In the genomic region with DNA sequence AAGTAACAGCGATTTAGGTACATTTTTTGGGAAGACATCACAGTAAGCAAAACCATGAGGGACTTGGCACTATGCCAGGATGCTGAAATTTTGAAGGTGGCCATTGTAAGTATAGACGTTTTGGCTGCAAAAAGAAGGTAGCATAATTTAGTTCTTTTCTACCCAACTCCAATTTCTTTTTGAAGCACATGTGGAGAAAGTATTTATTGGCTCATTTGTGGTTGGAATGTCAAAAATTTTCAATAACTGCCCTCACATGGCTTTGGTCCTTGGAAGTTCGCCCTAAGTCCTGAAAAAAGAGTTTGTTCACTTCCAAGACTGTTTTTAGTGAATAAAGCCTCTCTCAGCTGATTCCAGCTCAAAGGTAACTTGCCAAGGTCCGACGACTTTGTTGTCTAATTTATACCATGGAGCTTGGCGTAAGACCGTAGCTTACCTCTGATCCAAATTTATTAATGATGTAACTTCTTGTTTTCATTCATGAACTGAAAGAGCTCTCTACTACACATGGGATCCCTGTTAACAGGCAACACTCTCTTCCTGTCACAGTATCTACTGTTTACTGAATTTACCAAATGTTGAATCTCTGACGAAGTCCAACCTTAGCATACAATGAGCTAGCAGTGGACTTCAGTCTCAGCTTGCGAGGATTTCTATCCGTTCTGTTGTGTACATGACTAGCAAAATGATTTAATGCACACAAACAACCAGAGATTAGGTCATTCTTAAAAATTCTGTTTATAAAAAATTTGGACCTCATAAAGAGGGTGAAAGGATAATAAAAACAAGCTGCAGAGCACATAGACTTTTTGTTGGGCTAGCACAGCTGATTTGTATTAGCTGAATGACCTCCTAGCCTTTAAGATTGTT, we compare ENCODE assay signal across 1 cellular context.
TF ChIP-seq lines count a peak whose summit lies in the region.

No MANE protein-coding gene starts in this region.

TF ChIP-seq in IMR-90, 13 proteins besides CTCF, POLR2A, EP300 and RAD21:
- TF ChIP-seq MXI1 (IDR thresholded peaks at IDR 0.05; ENCODE audit: borderline replicate concordance, low read depth, low read length) (no peak), SMC3 (IDR thresholded peaks at IDR 0.05; ENCODE audit: low read depth, low read length) (no peak), NFE2L2 (IDR thresholded peaks at IDR 0.05; ENCODE audit: low read depth, low read length) (no peak), CHD1 (IDR thresholded peaks at IDR 0.05; ENCODE audit: low read depth, low read length) (no peak), MAZ (IDR thresholded peaks at IDR 0.05; ENCODE audit: borderline replicate concordance, low read depth, low read length) (no peak), FOS (IDR thresholded peaks at IDR 0.05; ENCODE audit: low read depth, low read length) (no peak), CEBPB (IDR thresholded peaks at IDR 0.05; ENCODE audit: low read depth, low read length) (no peak), MAFK (IDR thresholded peaks at IDR 0.05; ENCODE audit: low read depth, low read length) (no peak), RFX5 (IDR thresholded peaks at IDR 0.05; ENCODE audit: low read depth, low read length) (no peak), BHLHE40 (IDR thresholded peaks at IDR 0.05; ENCODE audit: low read depth, low read length) (no peak), RCOR1 (IDR thresholded peaks at IDR 0.05; ENCODE audit: insufficient replicate concordance, low read length) (no peak)
- TF ChIP-seq, protein P1, sequence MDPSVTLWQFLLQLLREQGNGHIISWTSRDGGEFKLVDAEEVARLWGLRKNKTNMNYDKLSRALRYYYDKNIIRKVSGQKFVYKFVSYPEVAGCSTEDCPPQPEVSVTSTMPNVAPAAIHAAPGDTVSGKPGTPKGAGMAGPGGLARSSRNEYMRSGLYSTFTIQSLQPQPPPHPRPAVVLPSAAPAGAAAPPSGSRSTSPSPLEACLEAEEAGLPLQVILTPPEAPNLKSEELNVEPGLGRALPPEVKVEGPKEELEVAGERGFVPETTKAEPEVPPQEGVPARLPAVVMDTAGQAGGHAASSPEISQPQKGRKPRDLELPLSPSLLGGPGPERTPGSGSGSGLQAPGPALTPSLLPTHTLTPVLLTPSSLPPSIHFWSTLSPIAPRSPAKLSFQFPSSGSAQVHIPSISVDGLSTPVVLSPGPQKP (IDR thresholded peaks at IDR 0.05; ENCODE audit: borderline replicate concordance, low read depth, low read length): no peak
- TF ChIP-seq, protein P2, sequence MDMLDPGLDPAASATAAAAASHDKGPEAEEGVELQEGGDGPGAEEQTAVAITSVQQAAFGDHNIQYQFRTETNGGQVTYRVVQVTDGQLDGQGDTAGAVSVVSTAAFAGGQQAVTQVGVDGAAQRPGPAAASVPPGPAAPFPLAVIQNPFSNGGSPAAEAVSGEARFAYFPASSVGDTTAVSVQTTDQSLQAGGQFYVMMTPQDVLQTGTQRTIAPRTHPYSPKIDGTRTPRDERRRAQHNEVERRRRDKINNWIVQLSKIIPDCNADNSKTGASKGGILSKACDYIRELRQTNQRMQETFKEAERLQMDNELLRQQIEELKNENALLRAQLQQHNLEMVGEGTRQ (IDR thresholded peaks at IDR 0.05; ENCODE audit: low read depth, low read length): no peak
